Comparison of ENCODE assay signal across 23 cellular contexts in genomic region chr6:18533793-18534192, GRCh38.
"Had no signal": no experiment of that assay in that cellular context is flagged by ENCODE, and none has a peak within 500 bp of the region (broad histone marks: within the 10 kb centered on the region; RNA-seq: fewer than 3 reads in every experiment).

No MANE protein-coding gene starts in this region.

- H3K27me3 ChIP-seq: body of pancreas, ovary, right lobe of liver, vagina had no signal

- ATAC-seq: body of pancreas, foreskin keratinocyte, natural killer cell, right lobe of liver, T-cell had no signal

- DNase-seq: activated CD4-positive, alpha-beta T cell treated with anti-CD3 and anti-CD28 coated beads for 1 hour; activated CD4-positive, alpha-beta T cell treated with anti-CD3 and anti-CD28 coated beads, Interleukin-2, amount 50 U/mL, for 1 hour; activated gamma-delta T cell treated with Interleukin-2 at 50 U/mL for 16 hours; activated T-cell treated with anti-CD3 and anti-CD28 coated beads, Interleukin-2, amount 50 U/mL, for 1 hour; anterior cingulate cortex; body of pancreas; caudate nucleus; effector CD4-positive, alpha-beta T cell; erythroblast; foreskin keratinocyte; glutamatergic neuron; hippocampal formation; left ventricle myocardium inferior; natural killer cell; ovary; right lobe of liver; stimulated activated CD4-positive, alpha-beta T cell treated with anti-CD3 and anti-CD28 coated beads, Interleukin-1b, Interleukin-23, amount 100 ng/mL, for 48 hours; substantia nigra; T-cell; tibial artery; WERI-Rb-1 had no signal

- H3K27ac ChIP-seq: body of pancreas, foreskin keratinocyte, left ventricle myocardium inferior, ovary, right lobe of liver, skin epidermis, tibial artery, vagina, WERI-Rb-1 had no signal

- H3K9me3 ChIP-seq: body of pancreas, left ventricle myocardium inferior, ovary, right lobe of liver, tibial artery, vagina had no signal

- H3K36me3 ChIP-seq: left ventricle myocardium inferior, ovary, right lobe of liver, tibial artery, vagina, WERI-Rb-1 had no signal

- H3K4me1 ChIP-seq: body of pancreas, foreskin keratinocyte, left ventricle myocardium inferior, right lobe of liver, tibial artery, vagina had no signal

- H3K4me3 ChIP-seq: body of pancreas, left ventricle myocardium inferior, ovary, right lobe of liver, skin epidermis, tibial artery, vagina had no signal
